1 cellular context compared by ENCODE assay signal in genomic region chr6:130026859-130027258, GRCh38.
TF ChIP-seq lines count a peak whose summit lies in the region.

No MANE protein-coding gene starts in this region.

TF ChIP-seq in GM12878, 131 proteins besides CTCF, POLR2A, EP300 and RAD21:
- TF ChIP-seq ZSCAN29 (IDR thresholded peaks at IDR 0.05) = no peak
- peak; percentile 67 for TF ChIP-seq BCL3 (IDR thresholded peaks at IDR 0.05; ENCODE audit: borderline replicate concordance, insufficient read depth, low read depth, low read length, poor library complexity, severe bottlenecking)
- TF ChIP-seq JUNB (IDR thresholded peaks at IDR 0.05) = peak; percentile 28; the same call in 1 of the 2 replicates
- peak; percentile 46; the same call in 1 of the 2 replicates for TF ChIP-seq RUNX3 (IDR thresholded peaks at IDR 0.05; ENCODE audit: low read length)
